In the genomic region with DNA sequence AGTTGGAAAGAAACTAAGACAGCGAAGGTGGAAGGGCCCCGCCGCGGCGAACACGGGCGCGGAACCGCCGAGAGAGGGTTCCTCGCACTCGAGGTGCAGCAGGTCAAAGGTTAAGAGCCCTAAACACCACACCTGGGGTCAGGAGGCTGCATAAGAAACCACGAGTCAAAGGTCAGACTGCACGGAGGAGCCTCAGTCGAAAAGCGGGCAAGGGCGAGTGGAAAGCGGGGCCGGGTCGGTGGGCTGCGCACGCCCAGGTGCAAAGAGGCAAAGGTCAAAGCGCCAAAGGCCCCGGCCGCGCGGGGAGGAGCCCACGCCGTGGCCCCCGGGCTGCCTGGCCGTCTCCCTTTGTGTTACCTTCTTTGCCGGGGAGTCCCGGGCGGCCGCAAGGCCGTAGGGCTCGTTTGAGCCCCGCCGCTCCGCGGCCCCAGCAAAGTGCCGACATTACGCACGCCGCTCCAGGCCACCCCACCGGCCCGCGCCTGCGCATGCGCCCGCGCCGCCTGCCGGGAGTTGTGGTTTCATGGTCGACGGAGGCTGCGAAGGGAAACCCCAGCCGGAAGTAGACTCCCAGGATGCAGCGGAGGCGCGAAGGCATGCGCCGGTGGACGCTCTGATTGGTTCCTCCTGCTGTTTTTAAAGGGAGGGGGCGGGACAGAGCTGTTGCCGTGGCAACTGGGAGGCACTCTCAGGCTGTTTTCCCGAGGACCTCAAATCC, we compare ENCODE assay signal across 8 cellular contexts. TPM values are rescaled to one million over a fixed set of nuclear protein-coding genes. Genes with fewer than 3 reads are reported as not detected.
DNase-seq lines count a peak whose midpoint lies in the region; TF ChIP-seq lines count a peak whose summit lies in the region.

A gene (minus strand): TSS at position 470 of the 718 bp plus-strand sequence. CDS start 25 bp downstream, at position 445.

- H3K36me3 Mint-ChIP-seq in HFFc6 (ENCODE audit: low read depth): peaks cover 10% of the 10 kb centered on the region
- peaks cover 21% of the 10 kb centered on the region for H3K36me3 Mint-ChIP-seq in activated naive CD4-positive, alpha-beta T cell treated with anti-CD3 and anti-CD28 coated beads for 36 hours (ENCODE audit: low read depth)
- peaks cover 10% of the 10 kb centered on the region for H3K36me3 Mint-ChIP-seq in neural progenitor cell

- peaks cover 28% of the 10 kb centered on the region for H3K79me2 ChIP-seq in neural progenitor cell (ENCODE audit: low read depth)

- intact Hi-C loops in activated naive CD4-positive, alpha-beta T cell treated with anti-CD3 and anti-CD28 coated beads for 36 hours (cut with micrococcal nuclease): loop anchor here (1.0 kb wide), 6 partner anchors 22 to 164 kb away; a partner anchor contains a TSS

- H3K27me3 ChIP-seq in neural progenitor cell (peaks cover 18% of the 10 kb centered on the region), stomach smooth muscle (ENCODE audit: control insufficient read depth in 1 of 2, insufficient read depth in 2 of 2, low read length in 2 of 2) (no peaks in the 10 kb centered on the region)

- H3F3A ChIP-seq in neural progenitor cell (ENCODE audit: low read depth): peaks cover 15% of the 10 kb centered on the region

- peak within 1 kb of the TSS; percentile 87 for H2AFZ ChIP-seq in neural progenitor cell (replicated peaks)

- H3K9me3 Mint-ChIP-seq in HFFc6: no peaks in the 10 kb centered on the region
- no peaks in the 10 kb centered on the region for H3K9me3 Mint-ChIP-seq in activated naive CD4-positive, alpha-beta T cell treated with anti-CD3 and anti-CD28 coated beads for 36 hours
- H3K9me3 Mint-ChIP-seq in neural progenitor cell: no peaks in the 10 kb centered on the region

- peak within 1 kb of the TSS; percentile 94 for H3K4me2 ChIP-seq in neural progenitor cell

- peaks cover 40% of the 10 kb centered on the region for H4K20me1 ChIP-seq in neural progenitor cell (ENCODE audit: low read depth)

- CTCF ChIA-PET in activated naive CD4-positive, alpha-beta T cell treated with anti-CD3 and anti-CD28 coated beads for 36 hours (lab: Charles Lee): interaction anchor here (0.6 kb wide), 1 partner anchor 137 kb away, joined by 8 read pairs; no protein-coding TSS in a partner anchor

- peak; percentile 67 for TF ChIP-seq POLR2A in NB4 (IDR thresholded peaks at IDR 0.05; ENCODE audit: extremely low read depth, insufficient read length)

- H3K4me1 Mint-ChIP-seq in HFFc6 (ENCODE audit: low read depth): peaks cover 15% of the 10 kb centered on the region
- H3K4me1 Mint-ChIP-seq in activated naive CD4-positive, alpha-beta T cell treated with anti-CD3 and anti-CD28 coated beads for 36 hours (ENCODE audit: low read depth): peaks cover 37% of the 10 kb centered on the region
- H3K4me1 Mint-ChIP-seq in neural progenitor cell: peaks cover 16% of the 10 kb centered on the region

- DNase-seq in GM03348 (ENCODE audit: low spot score) (peak; percentile 100), HFFc6 (peak; percentile 98), NB4 (ENCODE audit: low read depth) (peak; percentile 95), SK-N-DZ (ENCODE audit: low spot score) (peak; percentile 98), foreskin melanocyte (peak; percentile 95), neural progenitor cell (ENCODE audit: low spot score) (peak; percentile 99)
- peak; percentile 98 for DNase-seq in activated naive CD4-positive, alpha-beta T cell treated with anti-CD3 and anti-CD28 coated beads for 36 hours

- H3K4me1 ChIP-seq in neural progenitor cell: peaks cover 5% of the 10 kb centered on the region
- H3K4me1 ChIP-seq in stomach smooth muscle (ENCODE audit: control insufficient read depth, insufficient read depth, low read length): peaks cover 26% of the 10 kb centered on the region

- peak within 1 kb of the TSS; percentile 96 for H3K4me3 Mint-ChIP-seq in HFFc6
- peak within 1 kb of the TSS; percentile 93 for H3K4me3 Mint-ChIP-seq in activated naive CD4-positive, alpha-beta T cell treated with anti-CD3 and anti-CD28 coated beads for 36 hours
- peak within 1 kb of the TSS; percentile 97 for H3K4me3 Mint-ChIP-seq in neural progenitor cell

- peak within 1 kb of the TSS; percentile 79 for H3K4me3 ChIP-seq in NB4 (ENCODE audit: low read depth, low read length)
- H3K4me3 ChIP-seq in neural progenitor cell: peak within 1 kb of the TSS; percentile 92
- peak within 1 kb of the TSS; percentile 78 to 97 for H3K4me3 ChIP-seq in stomach smooth muscle (ENCODE audit: low read length in 2 of 2)

- TF ChIP-seq CTCF in HFFc6 (IDR thresholded peaks at IDR 0.05): no peak
- TF ChIP-seq CTCF in NB4 (IDR thresholded peaks at IDR 0.05; ENCODE audit: low read depth, low read length): no peak
- TF ChIP-seq CTCF in neural progenitor cell (IDR thresholded peaks at IDR 0.05): no peak

- H3K27ac ChIP-seq in neural progenitor cell: no peak within 1 kb of the TSS
- H3K27ac ChIP-seq in stomach smooth muscle (ENCODE audit: low read length): peak within 1 kb of the TSS; percentile 31

- peak within 1 kb of the TSS; percentile 92 for H3K27ac Mint-ChIP-seq in HFFc6
- H3K27ac Mint-ChIP-seq in activated naive CD4-positive, alpha-beta T cell treated with anti-CD3 and anti-CD28 coated beads for 36 hours: peak within 1 kb of the TSS; percentile 78
- peak within 1 kb of the TSS; percentile 96 for H3K27ac Mint-ChIP-seq in neural progenitor cell

- no peaks in the 10 kb centered on the region for H3K9me3 ChIP-seq in neural progenitor cell (ENCODE audit: low read depth)
- no peaks in the 10 kb centered on the region for H3K9me3 ChIP-seq in stomach smooth muscle (ENCODE audit: control insufficient read depth in 2 of 2, low read length in 2 of 2)

- H3K9ac ChIP-seq in neural progenitor cell (peak within 1 kb of the TSS; percentile 61), stomach smooth muscle (ENCODE audit: low read length in 2 of 2) (peak within 1 kb of the TSS; percentile 80 to 82)

- H3K36me3 ChIP-seq in neural progenitor cell (no peaks in the 10 kb centered on the region), stomach smooth muscle (ENCODE audit: control insufficient read depth in 2 of 2, insufficient read depth in 2 of 2, low read length in 2 of 2) (peaks cover 2 to 6% of the 10 kb centered on the region in 2 donors)

- H3K27me3 Mint-ChIP-seq in HFFc6 (ENCODE audit: insufficient read depth) (peaks cover 7% of the 10 kb centered on the region; the same call in 1 of the 2 replicates), neural progenitor cell (ENCODE audit: insufficient read depth, low read depth) (peaks cover 6% of the 10 kb centered on the region)
- H3K27me3 Mint-ChIP-seq in activated naive CD4-positive, alpha-beta T cell treated with anti-CD3 and anti-CD28 coated beads for 36 hours (ENCODE audit: low read depth): no peaks in the 10 kb centered on the region

RNA-seq across cellular contexts. Expression of the gene that starts here (rescaled TPM):
- 10 to 100 TPM; 29.9 to 44.2 (median 34.7) TPM for total RNA-seq in HFFc6 (2021; fragmentation: NEBNext Ultra II Directional; extraction: Animal tissue kit (Norgen Biotek cat#: 25700))
- polyA plus RNA-seq in SK-N-DZ (2014; cell fraction: cytosol; rRNA removed): 49.8 and 61.6 TPM in 2 replicates
- polyA plus RNA-seq in SK-N-DZ (2014; cell fraction: nucleus; rRNA removed): 285 and 379 TPM in 2 replicates
- total RNA-seq in activated naive CD4-positive, alpha-beta T cell treated with anti-CD3 and anti-CD28 coated beads for 36 hours: 10 to 100 TPM; 63.8 to 65.6 TPM
- 14.1 and 68.6 TPM in 2 replicates for total RNA-seq in neural progenitor cell (ENCODE audit: low replicate concordance)
